22 cellular contexts compared by ENCODE assay signal in the genomic region with DNA sequence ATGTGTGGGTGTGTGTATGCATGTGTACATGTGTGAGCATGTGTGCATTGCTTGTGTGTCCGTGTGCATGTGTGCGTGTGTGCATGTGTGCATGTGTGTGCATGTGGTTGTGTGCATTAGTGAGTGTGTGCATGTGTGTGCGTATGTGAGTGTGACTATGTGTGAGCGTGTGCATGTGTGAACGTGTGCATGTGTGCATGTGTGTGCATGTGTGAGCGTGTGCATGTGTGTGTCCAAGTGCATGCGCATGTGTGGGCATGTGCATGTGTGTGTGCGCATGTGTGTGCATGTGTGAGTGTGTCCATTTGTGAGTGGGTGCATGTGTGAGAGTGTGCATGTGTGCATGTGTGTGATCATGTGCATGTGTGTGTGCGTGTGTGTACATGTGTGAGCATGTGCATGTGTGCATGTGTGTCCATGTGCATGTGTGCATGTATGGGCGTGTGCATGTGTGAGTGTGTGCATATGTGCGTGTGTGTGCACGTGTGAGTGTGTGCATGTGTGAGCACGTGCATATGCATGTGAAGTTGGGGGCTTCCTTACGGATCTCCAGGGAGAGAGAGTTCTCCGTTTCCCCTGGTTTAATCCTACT.
A peak's percentile ranks its signal among the peaks of the same experiment; 100 is the strongest.
DNase-seq lines count a peak whose midpoint lies in the region; ATAC-seq, FAIRE-seq and TF ChIP-seq lines count a peak whose summit lies in the region.
"Had no signal": no experiment of that assay in that cellular context is flagged by ENCODE, and none has a peak within 500 bp of the region (broad histone marks: within the 10 kb centered on the region; RNA-seq: fewer than 3 reads in every experiment).

No MANE protein-coding gene starts in this region.

- H2BK15ac ChIP-seq in H1 (ENCODE audit: low read length) (no peak overlapping the region; the same call in 1 of the 2 replicates), neuronal stem cell (ENCODE audit: low read length) (no peak overlapping the region)

- peaks cover 14% of the 10 kb centered on the region for H3K9me3 Mint-ChIP-seq in stimulated activated naive CD8-positive, alpha-beta T cell treated with anti-CD3 and anti-CD28 coated beads, Interleukin-15, Interleukin-2, amounts not matched to agents 100 ng/mL and 50 ng/mL, for 24 hours
- H3K9me3 Mint-ChIP-seq in activated CD4-positive, alpha-beta T cell treated with anti-CD3 and anti-CD28 coated beads, Interleukin-2, amount 10 ng/mL, durations not matched to agents 7 days and 5 days = peaks cover 16% of the 10 kb centered on the region

- peak overlapping the region; percentile 26 for H3K27ac Mint-ChIP-seq in stimulated activated naive CD8-positive, alpha-beta T cell treated with anti-CD3 and anti-CD28 coated beads, Interleukin-15, Interleukin-2, amounts not matched to agents 100 ng/mL and 50 ng/mL, for 24 hours
- H3K27ac Mint-ChIP-seq in activated CD4-positive, alpha-beta T cell treated with anti-CD3 and anti-CD28 coated beads, Interleukin-2, amount 10 ng/mL, durations not matched to agents 7 days and 5 days = no peak overlapping the region
- H3K27ac Mint-ChIP-seq: CD8-positive, alpha-beta memory T cell had no signal

- no peaks in the 10 kb centered on the region for H3K27me3 Mint-ChIP-seq in stimulated activated naive CD8-positive, alpha-beta T cell treated with anti-CD3 and anti-CD28 coated beads, Interleukin-15, Interleukin-2, amounts not matched to agents 100 ng/mL and 50 ng/mL, for 24 hours
- H3K27me3 Mint-ChIP-seq in activated CD4-positive, alpha-beta T cell treated with anti-CD3 and anti-CD28 coated beads, Interleukin-2, amount 10 ng/mL, durations not matched to agents 7 days and 5 days = no peaks in the 10 kb centered on the region

- no peak for DNase-seq in stimulated activated naive CD8-positive, alpha-beta T cell treated with anti-CD3 and anti-CD28 coated beads, Interleukin-15, Interleukin-2, amounts not matched to agents 100 U/mL and 50 U/mL, for 24 hours
- no peak for DNase-seq in H1 (ENCODE audit: low read depth in 1 of 2, low spot score in 2 of 2)
- DNase-seq in neuronal stem cell (ENCODE audit: low spot score) = no peak
- DNase-seq in activated CD4-positive, alpha-beta T cell treated with anti-CD3 and anti-CD28 coated beads for 48 hours = no peak
- no peak for DNase-seq in activated naive CD4-positive, alpha-beta T cell treated with Interleukin-2 at 50 U/mL for 16 hours
- DNase-seq in activated CD4-positive, alpha-beta T cell treated with anti-CD3 and anti-CD28 coated beads, Interleukin-2, amount 10 ng/mL, durations not matched to agents 7 days and 5 days = no peak
- DNase-seq: 8988T; Calu3; CD8-positive, alpha-beta memory T cell; DMS153; NCI-H1105 treated with DMSO at 0.1 percent for 48 hours; NCI-H2029 treated with DMSO at 0.1 percent for 48 hours; NCI-H226; NCI-H510A treated with DMSO at 0.1 percent for 48 hours; NCI-H748 treated with DMSO at 0.1 percent for 48 hours; NK-92 treated with Interleukin-12 subunit alpha and Interleukin-12 subunit beta, amount 100 ng/mL, for 24 hours; SIG-M5; SK-N-SH had no signal

- peaks cover 0 to 6% (median 0%) of the 10 kb centered on the region in 4 experiments; a peak in 1 of 7 replicates for H3K4me1 ChIP-seq in H1 (replicated peaks in 1 of 4; ENCODE audit: control insufficient read depth in 3 of 4, insufficient read depth in 4 of 4, low read length in 3 of 4)
- peaks cover 6 to 30% of the 10 kb centered on the region in 2 donors for H3K4me1 ChIP-seq in neuronal stem cell (ENCODE audit: control insufficient read depth in 2 of 2, insufficient read depth in 1 of 2, low read depth in 1 of 2, low read length in 2 of 2)
- H3K4me1 ChIP-seq: HAP-1 had no signal

- H3K79me2 ChIP-seq in H1 (ENCODE audit: control insufficient read depth in 1 of 2, insufficient read depth in 2 of 2, low read length in 2 of 2) = no peaks in the 10 kb centered on the region

- H4K8ac ChIP-seq in H1 (ENCODE audit: extremely low read depth, insufficient read depth, low read length) (no peak overlapping the region), neuronal stem cell (ENCODE audit: low read depth, low read length) (peak overlapping the region; percentile 53)

- no peaks in the 10 kb centered on the region for H3K36me3 Mint-ChIP-seq in stimulated activated naive CD8-positive, alpha-beta T cell treated with anti-CD3 and anti-CD28 coated beads, Interleukin-15, Interleukin-2, amounts not matched to agents 100 ng/mL and 50 ng/mL, for 24 hours (ENCODE audit: low read depth)
- peaks cover 3% of the 10 kb centered on the region for H3K36me3 Mint-ChIP-seq in activated CD4-positive, alpha-beta T cell treated with anti-CD3 and anti-CD28 coated beads, Interleukin-2, amount 10 ng/mL, durations not matched to agents 7 days and 5 days (ENCODE audit: low read depth)
- H3K36me3 Mint-ChIP-seq: CD8-positive, alpha-beta memory T cell had no signal

- no peak overlapping the region for H3K27ac ChIP-seq in H1 (ENCODE audit: low read depth, low read length)
- H3K27ac ChIP-seq in neuronal stem cell (replicated peaks; ENCODE audit: low read length) = peak overlapping the region; percentile 6
- H3K27ac ChIP-seq: C4-2B, RWPE1 had no signal

- H3K4me2 ChIP-seq in H1 (ENCODE audit: insufficient read depth in 1 of 2, low read depth in 2 of 2, low read length in 2 of 2) (peak overlapping the region in 1 of 2 experiments; percentile 15; a peak in 1 of 4 replicates), neuronal stem cell (ENCODE audit: insufficient read depth, low read length, poor library complexity, severe bottlenecking) (no peak overlapping the region)
- H3K4me2 ChIP-seq: SK-N-SH had no signal

- CTCF ChIA-PET in H1 (lab: Charles Lee; ENCODE audit: partially characterized antibody) = interaction anchor here (1.0 to 3.5 kb wide), 3 partner anchors 10 to 122 kb away, joined by 3 to 25 read pairs (median 9); no protein-coding TSS in a partner anchor
- CTCF ChIA-PET in activated CD4-positive, alpha-beta T cell treated with anti-CD3 and anti-CD28 coated beads, Interleukin-2, amount 10 ng/mL, durations not matched to agents 7 days and 5 days (lab: Charles Lee) = interaction anchor here (1.3 kb wide), 1 partner anchor 29 kb away, joined by 4 read pairs; no protein-coding TSS in a partner anchor

- 0 out of 7 replicates have a peak overlapping the region, but pooled peaks of 1 of the 4 experiments have one; percentile 27 for H3K9ac ChIP-seq in H1 (replicated peaks in 1 of 4; ENCODE audit: extremely low read depth in 1 of 4, low read depth in 3 of 4, low read length in 3 of 4)
- H3K9ac ChIP-seq in neuronal stem cell (ENCODE audit: low read depth, low read length, poor library complexity) = peak overlapping the region; percentile 66
- H3K9ac ChIP-seq: SK-N-SH had no signal

- H3K79me1 ChIP-seq in H1 (ENCODE audit: low read depth, low read length) (peaks cover 4% of the 10 kb centered on the region), neuronal stem cell (ENCODE audit: low read depth, low read length) (no peaks in the 10 kb centered on the region)

- TF ChIP-seq EP300 in H1 (IDR thresholded peaks at IDR 0.05; ENCODE audit: borderline replicate concordance in 1 of 2, low read depth in 2 of 2, low read length in 2 of 2) = no peak

- peak overlapping the region; percentile 80 for H2BK120ac ChIP-seq in H1 (replicated peaks; ENCODE audit: low read depth, low read length)
- H2BK120ac ChIP-seq in neuronal stem cell (ENCODE audit: low read depth, low read length) = no peak overlapping the region

- no peak overlapping the region for H3K14ac ChIP-seq in H1 (ENCODE audit: insufficient read length)
- peak overlapping the region; percentile 2 for H3K14ac ChIP-seq in neuronal stem cell (ENCODE audit: low read length)

- H4K91ac ChIP-seq in H1 (replicated peaks; ENCODE audit: insufficient read length, low read length) (peak overlapping the region; percentile 89), neuronal stem cell (ENCODE audit: low read depth, low read length, poor library complexity) (peak overlapping the region; percentile 68)

- peak overlapping the region; percentile 87 for H3K4ac ChIP-seq in H1 (replicated peaks; ENCODE audit: insufficient read length, low read depth, low read length)
- no peak overlapping the region for H3K4ac ChIP-seq in neuronal stem cell (ENCODE audit: low read length)

- H4K5ac ChIP-seq in H1 (ENCODE audit: insufficient read length, low read depth, low read length) = no peak overlapping the region

- peaks cover 0 to 16% of the 10 kb centered on the region in 2 experiments for H4K20me1 ChIP-seq in H1 (replicated peaks in 1 of 2; ENCODE audit: control insufficient read depth in 1 of 2, insufficient read depth in 2 of 2, low read length in 2 of 2)

- H3K4me3 Mint-ChIP-seq in stimulated activated naive CD8-positive, alpha-beta T cell treated with anti-CD3 and anti-CD28 coated beads, Interleukin-15, Interleukin-2, amounts not matched to agents 100 ng/mL and 50 ng/mL, for 24 hours = no peak overlapping the region
- no peak overlapping the region for H3K4me3 Mint-ChIP-seq in activated CD4-positive, alpha-beta T cell treated with anti-CD3 and anti-CD28 coated beads, Interleukin-2, amount 10 ng/mL, durations not matched to agents 7 days and 5 days
- H3K4me3 Mint-ChIP-seq: CD8-positive, alpha-beta memory T cell had no signal

- H3K18ac ChIP-seq in H1 (ENCODE audit: extremely low read depth, low read length) (no peak overlapping the region), neuronal stem cell (ENCODE audit: low read length) (peak overlapping the region; percentile 53)

- H3K27me3 ChIP-seq in H1 (replicated peaks in 1 of 4; ENCODE audit: control insufficient read depth in 3 of 4, extremely low read depth in 1 of 4, insufficient read depth in 3 of 4, low read length in 3 of 4) = no peaks in the 10 kb centered on the region
- peaks cover 0 to 7% (median 5%) of the 10 kb centered on the region in 3 experiments for H3K27me3 ChIP-seq in neuronal stem cell (ENCODE audit: control insufficient read depth in 3 of 3, insufficient read depth in 3 of 3, low read depth in 1 of 3, low read length in 3 of 3)

- H3K4me3 ChIP-seq in H1 (ENCODE audit: extremely low read depth in 1 of 4, insufficient read depth in 2 of 4, low read depth in 3 of 4, low read length in 4 of 4) = no peak overlapping the region
- H3K4me3 ChIP-seq in neuronal stem cell (ENCODE audit: low read length in 2 of 2) = peak overlapping the region in 1 of 2 donors; percentile 72
- H3K4me3 ChIP-seq: HAP-1 had no signal

- no peak for TF ChIP-seq RAD21 in H1 (IDR thresholded peaks at IDR 0.05 in 1 of 2, conservative IDR thresholded peaks at IDR 0.05 in 1 of 2; ENCODE audit: low read depth in 2 of 2, low read length in 2 of 2)

- H3K9me3 ChIP-seq in H1 (ENCODE audit: insufficient read depth in 2 of 2, low read depth in 1 of 2, low read length in 1 of 2) = peaks cover 7 to 12% of the 10 kb centered on the region in 2 experiments; a peak in 3 of 4 replicates
- peaks cover 0 to 14% of the 10 kb centered on the region in 2 donors for H3K9me3 ChIP-seq in neuronal stem cell (replicated peaks in 1 of 2; ENCODE audit: control insufficient read depth in 2 of 2, insufficient read depth in 1 of 2, low read depth in 1 of 2, low read length in 2 of 2)
- H3K9me3 ChIP-seq: HAP-1, SK-N-SH had no signal

- WGBS in H1 (ENCODE audit: extremely low coverage in 1 of 2, insufficient coverage in 1 of 2, insufficient read length in 1 of 2, insufficient replicate concordance in 2 of 2, low coverage in 1 of 2, low lambda C conversion rate in 2 of 2, missing lambda C conversion rate in 1 of 2), 2 experiments = 89% methylated on average over 15 of the region's 15 CpGs; no CpG with 5 or more reads in 1 of the 2 experiments
- no CpG with 5 or more reads among the region's 15 CpGs for WGBS in neuronal stem cell (ENCODE audit: extremely low coverage in 2 of 2, insufficient read length in 2 of 2, insufficient replicate concordance in 1 of 2), 2 donors

- POLR2A ChIA-PET in H1 (lab: Charles Lee; ENCODE audit: partially characterized antibody) = interaction anchor here (0.9 kb wide), 1 partner anchor 39 kb away, joined by 3 read pairs; no protein-coding TSS in a partner anchor
- POLR2A ChIA-PET in activated CD4-positive, alpha-beta T cell treated with anti-CD3 and anti-CD28 coated beads, Interleukin-2, amount 10 ng/mL, durations not matched to agents 7 days and 5 days (lab: Charles Lee) = no interaction called here

- no peak for TF ChIP-seq CTCF in H1 (IDR thresholded peaks at IDR 0.05; ENCODE audit: control extremely low read depth in 1 of 3, insufficient read depth in 1 of 3, low read depth in 1 of 3, low read length in 3 of 3)

- no peak for ATAC-seq in stimulated activated naive CD8-positive, alpha-beta T cell treated with anti-CD3 and anti-CD28 coated beads, Interleukin-15, Interleukin-2, amounts not matched to agents 100 U/mL and 50 U/mL, for 24 hours

- H2BK20ac ChIP-seq in H1 (ENCODE audit: low read length) = no peak overlapping the region

- TF ChIP-seq POLR2A in H1 (IDR thresholded peaks at IDR 0.05; ENCODE audit: control extremely low read depth in 1 of 2, low read depth in 2 of 2, low read length in 2 of 2) = no peak

- H2BK12ac ChIP-seq in H1 (ENCODE audit: low read depth, low read length) (0 out of 2 replicates have a peak overlapping the region, but pooled peaks have one; percentile 69), neuronal stem cell (ENCODE audit: low read length) (no peak overlapping the region)

- H3K23me2 ChIP-seq in H1 (ENCODE audit: low read depth, low read length) = peaks cover 13% of the 10 kb centered on the region

- no peaks in the 10 kb centered on the region for H3K4me1 Mint-ChIP-seq in stimulated activated naive CD8-positive, alpha-beta T cell treated with anti-CD3 and anti-CD28 coated beads, Interleukin-15, Interleukin-2, amounts not matched to agents 100 ng/mL and 50 ng/mL, for 24 hours (ENCODE audit: low read depth)
- no peaks in the 10 kb centered on the region for H3K4me1 Mint-ChIP-seq in activated CD4-positive, alpha-beta T cell treated with anti-CD3 and anti-CD28 coated beads, Interleukin-2, amount 10 ng/mL, durations not matched to agents 7 days and 5 days

- H3K56ac ChIP-seq in H1 (replicated peaks; ENCODE audit: insufficient read length, low read depth, low read length) = no peak overlapping the region

- H2BK5ac ChIP-seq in H1 (ENCODE audit: low read depth, low read length) = peak overlapping the region; percentile 57
- H2BK5ac ChIP-seq in neuronal stem cell (ENCODE audit: low read length) = no peak overlapping the region

- H2AK5ac ChIP-seq in H1 (ENCODE audit: low read depth, low read length) (peak overlapping the region; percentile 78; the same call in 1 of the 2 replicates), neuronal stem cell (ENCODE audit: low read depth, low read length) (no peak overlapping the region)

- H2AFZ ChIP-seq in H1 (ENCODE audit: low read length) = no peak overlapping the region
- no peak overlapping the region for H2AFZ ChIP-seq in neuronal stem cell (ENCODE audit: low read length)

- no peak for FAIRE-seq in H1 (lab: Jason Lieb, UNC)

- H3K36me3 ChIP-seq in H1 (ENCODE audit: control insufficient read depth in 2 of 4, insufficient read depth in 4 of 4, low read length in 3 of 4) (no peaks in the 10 kb centered on the region; a peak in 1 of 8 replicates), neuronal stem cell (replicated peaks in 1 of 2; ENCODE audit: control insufficient read depth in 2 of 2, insufficient read depth in 2 of 2, low read length in 2 of 2) (peaks cover 0 to 8% of the 10 kb centered on the region in 2 donors)
- H3K36me3 ChIP-seq: HAP-1 had no signal

- no peak overlapping the region for H3K23ac ChIP-seq in H1 (ENCODE audit: insufficient read length)
- H3K23ac ChIP-seq in neuronal stem cell (ENCODE audit: low read depth, low read length, poor library complexity) = peak overlapping the region; percentile 77
